Comparison of ENCODE assay signal across 24 cellular contexts in genomic region chr4:177427097-177427665, GRCh38. TPM values are rescaled to one million over a fixed set of nuclear protein-coding genes. Genes with fewer than 3 reads are reported as not detected.
DNase-seq lines count a peak whose midpoint lies in the region; ATAC-seq, FAIRE-seq and TF ChIP-seq lines count a peak whose summit lies in the region.
"Had no signal": no experiment of that assay in that cellular context is flagged by ENCODE, and none has a peak within 500 bp of the region (broad histone marks: within the 10 kb centered on the region; RNA-seq: fewer than 3 reads in every experiment).

No MANE protein-coding gene starts in this region.

- no peak overlapping the region for H3K27ac ChIP-seq in AG04450 (ENCODE audit: low read depth, low read length)
- H3K27ac ChIP-seq in K562 (ENCODE audit: extremely low read depth, low read depth, low read length): no peak overlapping the region
- no peak overlapping the region for H3K27ac ChIP-seq in keratinocyte (ENCODE audit: control insufficient read depth, insufficient read depth, low read length)
- H3K27ac ChIP-seq: SK-N-MC had no signal

- peaks cover 2% of the 10 kb centered on the region for H3K36me3 Mint-ChIP-seq in activated CD8-positive, alpha-beta T cell treated with anti-CD3 and anti-CD28 coated beads for 36 hours (ENCODE audit: low read depth)
- H3K36me3 Mint-ChIP-seq: WTC11 had no signal

- H3K9ac ChIP-seq in K562 (ENCODE audit: insufficient read depth in 1 of 2, low read depth in 2 of 2, low read length in 2 of 2) (no peak overlapping the region), keratinocyte (ENCODE audit: control insufficient read depth, extremely low read depth, insufficient read depth, low read length) (no peak overlapping the region)

- ATAC-seq in K562: peak; percentile 65; the same call in 2 of the 3 replicates
- no peak for ATAC-seq in activated CD8-positive, alpha-beta T cell treated with anti-CD3 and anti-CD28 coated beads for 36 hours
- no peak for ATAC-seq in GM18867 (IDR thresholded peaks at IDR 0.05; ENCODE audit: unreplicated experiment)
- ATAC-seq: right cardiac atrium, WTC11 had no signal

- no TSS peak for BruUV-seq in K562 (replicated peaks; lab: Mats Ljungman, UMichigan)

- H3K9me1 ChIP-seq in K562 (ENCODE audit: control insufficient read depth, insufficient read depth, low read length) (no peaks in the 10 kb centered on the region), keratinocyte (ENCODE audit: control insufficient read depth, extremely low read depth, insufficient read depth, low read length) (no peaks in the 10 kb centered on the region)

- in situ Hi-C loops in K562 (cut with MboI): no loop called here

- 0% methylated on average over 3 of the region's 3 CpGs for WGBS in K562 (ENCODE audit: insufficient coverage, low coverage, missing lambda C conversion rate)

- H3K36me3 ChIP-seq in K562 (ENCODE audit: control insufficient read depth, insufficient read depth, low read length) (no peaks in the 10 kb centered on the region), keratinocyte (ENCODE audit: control insufficient read depth in 2 of 2, extremely low read depth in 1 of 2, insufficient read depth in 2 of 2, low read length in 2 of 2) (no peaks in the 10 kb centered on the region)

- intact Hi-C loops in K562 (cut with micrococcal nuclease): no loop called here
- intact Hi-C loops in activated CD8-positive, alpha-beta T cell treated with anti-CD3 and anti-CD28 coated beads for 36 hours (cut with micrococcal nuclease): no loop called here

- H3K9me3 Mint-ChIP-seq in activated CD8-positive, alpha-beta T cell treated with anti-CD3 and anti-CD28 coated beads for 36 hours: no peaks in the 10 kb centered on the region
- H3K9me3 Mint-ChIP-seq: central memory CD8-positive, alpha-beta T cell; T-helper 2 cell treated with Interferon-gamma antibody and Interleukin-4, amounts not matched to agents 5 μg/mL and 100 μg/mL, for 36 hours had no signal

- H2AFZ ChIP-seq in K562 (ENCODE audit: low read depth, low read length) (no peak overlapping the region), keratinocyte (ENCODE audit: control insufficient read depth, low read length) (peak overlapping the region; percentile 13)

- no peaks in the 10 kb centered on the region for H3K79me2 ChIP-seq in K562 (ENCODE audit: control insufficient read depth, insufficient read depth, low read length)
- no peaks in the 10 kb centered on the region for H3K79me2 ChIP-seq in keratinocyte (ENCODE audit: control insufficient read depth, insufficient read depth, low read length)

- TF ChIP-seq POLR2A in K562 (conservative IDR thresholded peaks at IDR 0.05): no peak

- no peak overlapping the region for H3K4me3 Mint-ChIP-seq in activated CD8-positive, alpha-beta T cell treated with anti-CD3 and anti-CD28 coated beads for 36 hours
- H3K4me3 Mint-ChIP-seq: central memory CD8-positive, alpha-beta T cell; IgD-negative memory B cell; T-helper 2 cell treated with Interferon-gamma antibody and Interleukin-4, amounts not matched to agents 5 μg/mL and 100 μg/mL, for 36 hours; WTC11 had no signal

- H3K27me3 ChIP-seq in AG04450 (ENCODE audit: control insufficient read depth, insufficient read depth, low read length): no peaks in the 10 kb centered on the region
- H3K27me3 ChIP-seq in K562 (ENCODE audit: control insufficient read depth in 2 of 2, insufficient read depth in 2 of 2, low read length in 2 of 2): no peaks in the 10 kb centered on the region
- H3K27me3 ChIP-seq in keratinocyte (ENCODE audit: control insufficient read depth, extremely low read depth, insufficient read depth, low read length): no peaks in the 10 kb centered on the region

- DNase-seq in AG04450 (ENCODE audit: low read depth, low spot score) (peak; percentile 21), HS-5 (ENCODE audit: low read depth) (peak; percentile 36), K562 (ENCODE audit: extremely low read depth in 1 of 4, low spot score in 3 of 4) (no peak), keratinocyte (ENCODE audit: low read depth, low spot score) (no peak), occipital lobe (lab: John Stamatoyannopoulos, UW) (no peak), activated gamma-delta T cell (lab: John Stamatoyannopoulos, UW) (no peak)
- DNase-seq in activated CD8-positive, alpha-beta T cell treated with anti-CD3 and anti-CD28 coated beads for 36 hours: no peak
- DNase-seq: ACHN; activated gamma-delta T cell treated with Interleukin-2 at 50 U/mL for 16 hours; amygdala; C1 segment of cervical spinal cord; Calu3; effector CD8-positive, alpha-beta T cell; H7; NCI-H1436 treated with DMSO at 0.1 percent for 48 hours; NCI-H510A; right cardiac atrium had no signal

- FAIRE-seq in K562 (lab: Jason Lieb, UNC): no peak
- no peak for FAIRE-seq in keratinocyte (lab: Jason Lieb, UNC)
- FAIRE-seq: RCC 7860 had no signal

- TF ChIP-seq CTCF in AG04450 (IDR thresholded peaks at IDR 0.05; ENCODE audit: low read depth, low read length) (no peak), K562 (IDR thresholded peaks at IDR 0.05 in 2 of 3, conservative IDR thresholded peaks at IDR 0.05 in 1 of 3; ENCODE audit: insufficient read depth in 2 of 3, low read depth in 1 of 3, low read length in 3 of 3) (no peak), keratinocyte (optimal IDR thresholded peaks at IDR 0.05 in 1 of 3, IDR thresholded peaks at IDR 0.05 in 1 of 3, conservative IDR thresholded peaks at IDR 0.05 in 1 of 3; ENCODE audit: extremely low read depth in 1 of 3, insufficient read depth in 2 of 3, low read length in 3 of 3) (no peak)
- no peak for TF ChIP-seq CTCF in activated CD8-positive, alpha-beta T cell treated with anti-CD3 and anti-CD28 coated beads for 36 hours (IDR thresholded peaks at IDR 0.05)

- no peak for TF ChIP-seq RAD21 in K562 (CRISPR knock-in tag; conservative IDR thresholded peaks at IDR 0.05 in 1 of 2, IDR thresholded peaks at IDR 0.05 in 1 of 2)

- dilution Hi-C loops in keratinocyte (cut with MboI; ENCODE audit: extremely low pct_ligation_motif_present, low sequenced_read_pairs): no loop called here

- H4K20me1 ChIP-seq in K562 (replicated peaks; ENCODE audit: control insufficient read depth, insufficient read depth, low read length) (no peaks in the 10 kb centered on the region), keratinocyte (ENCODE audit: control insufficient read depth, extremely low read depth, insufficient read depth, low read length) (no peaks in the 10 kb centered on the region)

- CTCF ChIA-PET in AG04450 (lab: Charles Lee) (no interaction called here), K562 (lab: Yijun Ruan, JAX; ENCODE audit: low intra/inter-chr PET ratio) (no interaction called here)
- CTCF ChIA-PET in activated CD8-positive, alpha-beta T cell treated with anti-CD3 and anti-CD28 coated beads for 36 hours (lab: Charles Lee): no interaction called here

- POLR2A ChIA-PET in AG04450 (lab: Yijun Ruan, JAX): no interaction called here
- POLR2A ChIA-PET in K562 (lab: Yijun Ruan, JAX): interaction anchor here (0.6 kb wide), 1 partner anchor 10 kb away, joined by 3 read pairs; no protein-coding TSS in a partner anchor
- POLR2A ChIA-PET in activated CD8-positive, alpha-beta T cell treated with anti-CD3 and anti-CD28 coated beads for 36 hours (lab: Charles Lee): interaction anchor here (0.6 kb wide), 1 partner anchor 116 kb away, joined by 3 read pairs; no protein-coding TSS in a partner anchor

- H3K27me3 Mint-ChIP-seq in activated CD8-positive, alpha-beta T cell treated with anti-CD3 and anti-CD28 coated beads for 36 hours: no peaks in the 10 kb centered on the region
- H3K27me3 Mint-ChIP-seq: central memory CD8-positive, alpha-beta T cell had no signal

- H3K4me3 ChIP-seq in AG04450 (ENCODE audit: low read depth, low read length) (no peak overlapping the region), K562 (no peak overlapping the region), keratinocyte (ENCODE audit: control insufficient read depth in 2 of 3, extremely low read depth in 1 of 3, insufficient read depth in 2 of 3, low read depth in 1 of 3, low read length in 3 of 3) (no peak overlapping the region)
- H3K4me3 ChIP-seq: SK-N-MC had no signal

- H3K4me2 ChIP-seq in K562 (ENCODE audit: insufficient read depth, low read length): no peak overlapping the region
- no peak overlapping the region for H3K4me2 ChIP-seq in keratinocyte (ENCODE audit: control insufficient read depth, extremely low read depth, insufficient read depth, low read depth, low read length)

- H3K27ac Mint-ChIP-seq in activated CD8-positive, alpha-beta T cell treated with anti-CD3 and anti-CD28 coated beads for 36 hours: no peak overlapping the region
- H3K27ac Mint-ChIP-seq: T-helper 2 cell treated with Interferon-gamma antibody and Interleukin-4, amounts not matched to agents 5 μg/mL and 100 μg/mL, for 36 hours; WTC11 had no signal

- no peaks in the 10 kb centered on the region for H3K4me1 ChIP-seq in K562 (replicated peaks in 1 of 2; ENCODE audit: control insufficient read depth in 2 of 2, insufficient read depth in 2 of 2, low read length in 2 of 2)
- no peaks in the 10 kb centered on the region for H3K4me1 ChIP-seq in keratinocyte (ENCODE audit: control insufficient read depth, extremely low read depth, insufficient read depth, low read length)

- TF ChIP-seq EP300 in K562 (IDR thresholded peaks at IDR 0.05; ENCODE audit: low read length): no peak

- no peaks in the 10 kb centered on the region for H3K4me1 Mint-ChIP-seq in activated CD8-positive, alpha-beta T cell treated with anti-CD3 and anti-CD28 coated beads for 36 hours (ENCODE audit: low read depth)
- H3K4me1 Mint-ChIP-seq: central memory CD8-positive, alpha-beta T cell; IgD-negative memory B cell had no signal

- H3K9me3 ChIP-seq in AG04450 (ENCODE audit: control insufficient read depth, insufficient read depth, low read length): no peaks in the 10 kb centered on the region
- H3K9me3 ChIP-seq in K562 (replicated peaks; ENCODE audit: control insufficient read depth, insufficient read depth, low read depth, low read length): no peaks in the 10 kb centered on the region
- no peaks in the 10 kb centered on the region for H3K9me3 ChIP-seq in keratinocyte (ENCODE audit: control insufficient read depth, low read depth, low read length)

RNA-seq across cellular contexts. Expression of gene AGA, which starts 15.1 kb away (rescaled TPM):
- polyA plus RNA-seq in AG04450 (2011; rRNA removed) (58.2 and 61.8 TPM in 2 replicates), K562 (2011; rRNA removed) (8.0 and 10.4 TPM in 2 replicates), K562 (2014; fragmentation: Illumina TruSeq; extraction: Trizol) (17.6 and 20.7 TPM in 2 replicates), K562 (2014; fragmentation: Nextera tagmentation; extraction: Ambion mirVana) (10 to 100 TPM; 16.6 to 18.1 TPM), K562 (2014; rRNA removed) (8.5 and 10.4 TPM in 2 replicates), keratinocyte (12.0 to 18.0 TPM (median 16.7 TPM) in 3 replicates)
- polyA minus RNA-seq in AG04450 (2011; rRNA and poly(A)+ RNA removed): 30.0 and 33.8 TPM in 2 replicates
- 15.8 and 21.1 TPM in 2 replicates for total RNA-seq in K562 (2011; cell fraction: chromatin; rRNA removed; ENCODE audit: low replicate concordance)
- 19.8 and 26.2 TPM in 2 replicates for total RNA-seq in K562 (2011; cell fraction: nucleolus; rRNA removed)
- 18.2 and 22.7 TPM in 2 replicates for total RNA-seq in K562 (2011; cell fraction: nucleoplasm; rRNA removed)
- total RNA-seq in K562 (2014; rRNA removed) (10.4 and 12.6 TPM in 2 replicates), K562 (2014; rRNA removed; fragmentation: Illumina TruSeq; extraction: Trizol) (12.1 and 13.1 TPM in 2 replicates), K562 (2015; rRNA removed; fragmentation: Illumina TruSeq; extraction: Trizol) (19.5 and 25.0 TPM in 2 replicates), K562 (2021) (10.0 and 10.1 TPM in 2 replicates), occipital lobe (11.7 TPM)
- polyA plus RNA-seq in K562 (2011; cell fraction: cytosol; rRNA removed): 5.9 and 6.6 TPM in 2 replicates
- 5.1 and 5.4 TPM in 2 replicates for polyA plus RNA-seq in K562 (2011; cell fraction: nucleus; rRNA removed)
- 14.4 and 30.5 TPM in 2 replicates for polyA plus RNA-seq in K562 (2012)
- polyA minus RNA-seq in K562 (2011; rRNA and poly(A)+ RNA removed): 11.8 and 12.8 TPM in 2 replicates
- polyA minus RNA-seq in K562 (2011; cell fraction: cytosol; rRNA and poly(A)+ RNA removed): 7.2 and 13.2 TPM in 2 replicates
- 5.3 and 6.4 TPM in 2 replicates for polyA minus RNA-seq in K562 (2011; cell fraction: nucleus; rRNA and poly(A)+ RNA removed)
- polyA plus RNA-seq in keratinocyte (2011; ENCODE audit: low read depth): 33.0 TPM
- 10.0 and 13.6 TPM in 2 replicates for polyA plus RNA-seq in keratinocyte (2011; cell fraction: cytosol; rRNA removed)
- 20.5 and 31.5 TPM in 2 replicates for polyA plus RNA-seq in keratinocyte (2011; cell fraction: nucleus; rRNA removed)
- 14.3 and 19.5 TPM in 2 replicates for polyA plus RNA-seq in keratinocyte (2012; ENCODE audit: low replicate concordance)
- 6.4 to 14.7 TPM (median 10.0 TPM) in 3 replicates for polyA minus RNA-seq in keratinocyte
- 21.5 TPM for polyA minus RNA-seq in keratinocyte (2011; cell fraction: cytosol; rRNA and poly(A)+ RNA removed)
- 17.7 and 19.0 TPM in 2 replicates for polyA minus RNA-seq in keratinocyte (2011; cell fraction: nucleus; rRNA and poly(A)+ RNA removed)
- 10 to 100 TPM; 19.7 to 21.8 TPM for total RNA-seq in activated CD8-positive, alpha-beta T cell treated with anti-CD3 and anti-CD28 coated beads for 36 hours

Comparison
In these comparisons a context has a peak if more than half of its experiments do, and no peak if none do; other contexts are left out.
1. DNase-seq: peak in AG04450 (single experiment) and HS-5 (single experiment); none in K562 (0 of 4), keratinocyte (single experiment), activated CD8-positive, alpha-beta T cell treated with anti-CD3 and anti-CD28 coated beads for 36 hours (single experiment), occipital lobe (single experiment) and activated gamma-delta T cell (single experiment).